ENCODE assay signal across 11 cellular contexts in the genomic region with DNA sequence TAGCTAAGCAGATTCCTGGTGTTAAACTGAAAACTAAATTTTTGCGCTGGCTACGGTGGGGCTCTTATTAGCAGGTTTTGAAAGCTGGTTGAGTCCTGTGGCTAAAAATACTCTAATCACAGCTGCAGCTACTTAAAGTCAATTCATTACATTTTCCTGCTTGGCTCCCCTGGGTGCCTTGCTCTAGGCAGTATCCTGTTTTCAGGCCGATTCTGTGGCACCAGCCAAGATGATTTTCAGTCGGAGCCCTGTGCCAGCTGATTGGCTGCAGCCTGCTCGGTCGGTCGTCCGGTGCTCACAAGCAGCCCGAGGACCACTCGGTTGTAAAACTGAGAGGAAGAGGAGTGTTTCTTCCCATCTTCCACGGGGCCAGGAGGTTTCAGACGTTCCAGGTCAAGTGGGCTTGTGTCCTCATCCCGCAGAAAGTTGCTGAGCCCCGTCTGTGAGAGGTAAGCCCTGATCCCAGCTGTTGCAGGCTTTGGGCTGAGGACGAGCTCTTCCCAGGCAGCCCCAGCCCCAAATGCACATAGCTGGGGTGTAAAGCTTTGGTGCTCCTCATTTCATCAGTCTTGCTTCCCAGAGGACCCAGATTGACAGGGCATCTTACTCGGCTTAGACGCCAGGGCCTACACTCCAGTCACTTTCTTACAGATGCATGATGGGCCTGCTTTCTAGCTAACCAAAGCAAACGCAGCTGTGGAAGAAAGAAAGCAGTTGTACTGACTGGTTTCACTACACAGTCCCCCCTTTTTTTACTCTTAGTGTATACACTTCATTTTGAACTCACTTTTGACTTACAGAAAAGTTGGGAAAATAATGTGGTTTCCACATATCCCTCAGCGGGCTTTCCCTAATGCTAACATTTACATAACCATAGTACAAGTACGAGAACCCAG. TPM values are rescaled to one million over a fixed set of nuclear protein-coding genes. Genes with fewer than 3 reads are reported as not detected.
DNase-seq lines count a peak whose midpoint lies in the region; ATAC-seq, FAIRE-seq and TF ChIP-seq lines count a peak whose summit lies in the region.
"Had no signal": no experiment of that assay in that cellular context is flagged by ENCODE, and none has a peak within 500 bp of the region (broad histone marks: within the 10 kb centered on the region; RNA-seq: fewer than 3 reads in every experiment).

No MANE protein-coding gene starts in this region.

- POLR2A ChIA-PET in naive thymus-derived CD4-positive, alpha-beta T cell (lab: Charles Lee): no interaction called here

- H3K9me3 Mint-ChIP-seq in activated T-helper 2 cell treated with anti-CD3 and anti-CD28 coated beads, Interferon-gamma antibody, Interleukin-2, Interleukin-4, amounts not matched to agents 10 μg/mL and 5 μg/mL and 100 μg/mL, durations not matched to agents 14 hours and 24 hours and 36 hours: no peaks in the 10 kb centered on the region
- no peaks in the 10 kb centered on the region for H3K9me3 Mint-ChIP-seq in naive thymus-derived CD4-positive, alpha-beta T cell

- H3K9me3 ChIP-seq in SK-N-MC (ENCODE audit: low read depth, low read length) (no peaks in the 10 kb centered on the region), mucosa of descending colon (no peaks in the 10 kb centered on the region), small intestine (ENCODE audit: control insufficient read depth, low read depth) (no peaks in the 10 kb centered on the region)
- H3K9me3 ChIP-seq in naive thymus-derived CD4-positive, alpha-beta T cell (ENCODE audit: control insufficient read depth in 2 of 3, low read length in 3 of 3): no peaks in the 10 kb centered on the region

- no peaks in the 10 kb centered on the region for H3K27me3 Mint-ChIP-seq in activated T-helper 2 cell treated with anti-CD3 and anti-CD28 coated beads, Interferon-gamma antibody, Interleukin-2, Interleukin-4, amounts not matched to agents 10 μg/mL and 5 μg/mL and 100 μg/mL, durations not matched to agents 14 hours and 24 hours and 36 hours (ENCODE audit: low read depth)
- no peaks in the 10 kb centered on the region for H3K27me3 Mint-ChIP-seq in naive thymus-derived CD4-positive, alpha-beta T cell

- DNase-seq in GM12865 (ENCODE audit: low read depth) (peak; percentile 77), SK-N-MC (ENCODE audit: low read depth, low spot score) (peak; percentile 72), mucosa of descending colon (no peak), small intestine (no peak), middle frontal gyrus (ENCODE audit: extremely low spot score, low spot score) (no peak)
- DNase-seq in activated T-helper 2 cell treated with anti-CD3 and anti-CD28 coated beads, Interferon-gamma antibody, Interleukin-2, Interleukin-4, amounts not matched to agents 10 μg/mL and 5 μg/mL and 100 μg/mL, durations not matched to agents 14 hours and 24 hours and 36 hours (ENCODE audit: low spot score): no peak
- no peak for DNase-seq in naive thymus-derived CD4-positive, alpha-beta T cell
- DNase-seq: DMS79; NCI-H1092; stimulated activated CD4-positive, alpha-beta T cell treated with anti-CD3 and anti-CD28 coated beads, Interleukin-12 subunit alpha, Interleukin-12 subunit beta, amount 100 ng/mL, for 4 hours had no signal

- TF ChIP-seq CTCF in GM12865 (IDR thresholded peaks at IDR 0.05; ENCODE audit: insufficient read depth, low read depth, low read length, missing control alignments) (no peak), mucosa of descending colon (IDR thresholded peaks at IDR 0.05) (no peak)

- CTCF ChIA-PET in naive thymus-derived CD4-positive, alpha-beta T cell (lab: Charles Lee): interaction anchor here (1.3 to 1.5 kb wide), 2 partner anchors 10 to 12 kb away, joined by 3 read pairs; no protein-coding TSS in a partner anchor

- no peak overlapping the region for H3K27ac Mint-ChIP-seq in activated T-helper 2 cell treated with anti-CD3 and anti-CD28 coated beads, Interferon-gamma antibody, Interleukin-2, Interleukin-4, amounts not matched to agents 10 μg/mL and 5 μg/mL and 100 μg/mL, durations not matched to agents 14 hours and 24 hours and 36 hours
- H3K27ac Mint-ChIP-seq in naive thymus-derived CD4-positive, alpha-beta T cell: peak overlapping the region in 1 of 9 donors; percentile 2

- WGBS in small intestine, 3 donors: 62 to 87% (median 82%) methylated on average over 20 of the region's 20 CpGs

- peak overlapping the region; percentile 86 for H3K27ac ChIP-seq in SK-N-MC
- peak overlapping the region in 1 of 2 donors; percentile 24 for H3K27ac ChIP-seq in small intestine (ENCODE audit: low read depth in 1 of 2, low read length in 1 of 2)
- no peak overlapping the region for H3K27ac ChIP-seq in naive thymus-derived CD4-positive, alpha-beta T cell (ENCODE audit: low read depth, low read length)

- ATAC-seq in GM21515 (IDR thresholded peaks at IDR 0.05; ENCODE audit: unreplicated experiment): peak; percentile 45
- ATAC-seq in mucosa of descending colon: peak; percentile 26
- ATAC-seq in naive thymus-derived CD4-positive, alpha-beta T cell: no peak

- no peak overlapping the region for H3K4me3 Mint-ChIP-seq in activated T-helper 2 cell treated with anti-CD3 and anti-CD28 coated beads, Interferon-gamma antibody, Interleukin-2, Interleukin-4, amounts not matched to agents 10 μg/mL and 5 μg/mL and 100 μg/mL, durations not matched to agents 14 hours and 24 hours and 36 hours (ENCODE audit: low read depth)
- H3K4me3 Mint-ChIP-seq in naive thymus-derived CD4-positive, alpha-beta T cell: no peak overlapping the region

- peaks cover 18% of the 10 kb centered on the region for H3K36me3 Mint-ChIP-seq in activated T-helper 2 cell treated with anti-CD3 and anti-CD28 coated beads, Interferon-gamma antibody, Interleukin-2, Interleukin-4, amounts not matched to agents 10 μg/mL and 5 μg/mL and 100 μg/mL, durations not matched to agents 14 hours and 24 hours and 36 hours (ENCODE audit: low read depth)
- H3K36me3 Mint-ChIP-seq in naive thymus-derived CD4-positive, alpha-beta T cell: peaks cover 3 to 23% (median 9%) of the 10 kb centered on the region in 5 donors

- H3K36me3 ChIP-seq in SK-N-MC (ENCODE audit: insufficient read depth, low read length): peaks cover 18% of the 10 kb centered on the region
- H3K36me3 ChIP-seq in mucosa of descending colon (ENCODE audit: low read depth): no peaks in the 10 kb centered on the region
- H3K36me3 ChIP-seq in small intestine (ENCODE audit: control insufficient read depth in 2 of 2, insufficient read depth in 2 of 2, low read length in 2 of 2): peaks cover 3 to 5% of the 10 kb centered on the region in 2 donors
- peaks cover 0 to 18% (median 4%) of the 10 kb centered on the region in 3 experiments for H3K36me3 ChIP-seq in naive thymus-derived CD4-positive, alpha-beta T cell (ENCODE audit: control insufficient read depth in 2 of 3, insufficient read depth in 3 of 3, low read length in 3 of 3)

- peaks cover 37% of the 10 kb centered on the region for H3K4me1 Mint-ChIP-seq in activated T-helper 2 cell treated with anti-CD3 and anti-CD28 coated beads, Interferon-gamma antibody, Interleukin-2, Interleukin-4, amounts not matched to agents 10 μg/mL and 5 μg/mL and 100 μg/mL, durations not matched to agents 14 hours and 24 hours and 36 hours (ENCODE audit: low read depth)
- peaks cover 21 to 37% (median 34%) of the 10 kb centered on the region in 7 donors for H3K4me1 Mint-ChIP-seq in naive thymus-derived CD4-positive, alpha-beta T cell

- peak overlapping the region; percentile 16 for H3K9ac ChIP-seq in SK-N-MC (ENCODE audit: insufficient read length)

- H3K4me1 ChIP-seq in mucosa of descending colon (ENCODE audit: low read depth) (peaks cover 2% of the 10 kb centered on the region), small intestine (ENCODE audit: control insufficient read depth in 2 of 2, insufficient read depth in 1 of 2, low read depth in 1 of 2, low read length in 1 of 2) (no peaks in the 10 kb centered on the region)
- H3K4me1 ChIP-seq in naive thymus-derived CD4-positive, alpha-beta T cell (ENCODE audit: control insufficient read depth in 2 of 2, insufficient read depth in 2 of 2, low read length in 2 of 2): peaks cover 7 to 25% of the 10 kb centered on the region in 2 donors

- no peaks in the 10 kb centered on the region for H3K27me3 ChIP-seq in small intestine (ENCODE audit: control insufficient read depth in 2 of 2, insufficient read depth in 2 of 2, low read length in 2 of 2)
- H3K27me3 ChIP-seq in naive thymus-derived CD4-positive, alpha-beta T cell (ENCODE audit: control insufficient read depth in 2 of 2, insufficient read depth in 2 of 2, low read length in 2 of 2): no peaks in the 10 kb centered on the region

- 0 out of 2 replicates have a peak overlapping the region, but pooled peaks have one; percentile 23 for H3K4me3 ChIP-seq in GM12865 (ENCODE audit: low read depth, low read length)
- peak overlapping the region; percentile 71 for H3K4me3 ChIP-seq in SK-N-MC
- no peak overlapping the region for H3K4me3 ChIP-seq in mucosa of descending colon
- H3K4me3 ChIP-seq in small intestine (ENCODE audit: low read depth in 1 of 2, low read length in 2 of 2): no peak overlapping the region
- H3K4me3 ChIP-seq in naive thymus-derived CD4-positive, alpha-beta T cell (ENCODE audit: low read length): no peak overlapping the region

- intact Hi-C loops in mucosa of descending colon (cut with DNase I, micrococcal nuclease): no loop called here
- intact Hi-C loops in activated T-helper 2 cell treated with anti-CD3 and anti-CD28 coated beads, Interferon-gamma antibody, Interleukin-2, Interleukin-4, amounts not matched to agents 10 μg/mL and 5 μg/mL and 100 μg/mL, durations not matched to agents 14 hours and 24 hours and 36 hours (cut with micrococcal nuclease): no loop called here
- intact Hi-C loops in naive thymus-derived CD4-positive, alpha-beta T cell (cut with micrococcal nuclease): no loop called here

- no peak for FAIRE-seq in small intestine (lab: Jason Lieb, UNC)

RNA-seq across cellular contexts. Expression of a gene that starts 15.9 kb away (rescaled TPM):
- total RNA-seq in mucosa of descending colon: 10 to 100 TPM in 2 of 3 donors, 1 to 10 TPM in 1; 6.4 to 15.6 (median 13.4) TPM
- polyA plus RNA-seq in small intestine: 1 to 10 TPM; 5.4 to 8.9 (median 6.0) TPM
- 6.8 and 7.6 TPM in 2 replicates for total RNA-seq in activated T-helper 2 cell treated with anti-CD3 and anti-CD28 coated beads, Interferon-gamma antibody, Interleukin-2, Interleukin-4, amounts not matched to agents 10 μg/mL and 5 μg/mL and 100 μg/mL, durations not matched to agents 14 hours and 24 hours and 36 hours
- 10 to 100 TPM in 4 of 5 experiments, 1 to 10 TPM in 1; 7.9 to 22.4 (median 15.4) TPM for total RNA-seq in naive thymus-derived CD4-positive, alpha-beta T cell
- polyA plus RNA-seq in naive thymus-derived CD4-positive, alpha-beta T cell: 1 to 10 TPM; 8.3 to 8.8 TPM

Comparison
In these comparisons a context has a peak if more than half of its experiments do, and no peak if none do; other contexts are left out.
1. DNase-seq: peak in GM12865 (single experiment) and SK-N-MC (single experiment); none in mucosa of descending colon (0 of 3), small intestine (single experiment), activated T-helper 2 cell treated with anti-CD3 and anti-CD28 coated beads, Interferon-gamma antibody, Interleukin-2, Interleukin-4, amounts not matched to agents 10 μg/mL and 5 μg/mL and 100 μg/mL, durations not matched to agents 14 hours and 24 hours and 36 hours (single experiment), naive thymus-derived CD4-positive, alpha-beta T cell (0 of 9) and middle frontal gyrus (single experiment).
2. H3K4me3 ChIP-seq: peak in GM12865 (single experiment) and SK-N-MC (single experiment); none in mucosa of descending colon (single experiment), small intestine (0 of 2) and naive thymus-derived CD4-positive, alpha-beta T cell (single experiment).